In genomic region chr6:42194056-42194455, GRCh38 we compare ENCODE assay signal across 20 cellular contexts. TPM values are rescaled to one million over a fixed set of nuclear protein-coding genes. Genes with fewer than 3 reads are reported as not detected.
"Had no signal": no experiment of that assay in that cellular context is flagged by ENCODE, and none has a peak within 500 bp of the region (broad histone marks: within the 10 kb centered on the region; RNA-seq: fewer than 3 reads in every experiment).

No MANE protein-coding gene starts in this region.

- H3K4me1 ChIP-seq: gastrocnemius medialis, lower lobe of right lung had no signal

- ATAC-seq: activated CD8-positive, alpha-beta T cell treated with anti-CD3 and anti-CD28 coated beads, Interleukin-2, amount 10 ng/mL, durations not matched to agents 7 days and 5 days; gastrocnemius medialis; lower lobe of right lung had no signal

- H3K27ac ChIP-seq: gastrocnemius medialis, lower lobe of right lung, tibial artery had no signal

- H3K27me3 ChIP-seq: gastrocnemius medialis, tibial artery had no signal

- H3K9me3 ChIP-seq: gastrocnemius medialis, lower lobe of right lung, tibial artery had no signal

- H3K4me3 ChIP-seq: gastrocnemius medialis, lower lobe of right lung, tibial artery had no signal

- DNase-seq: activated CD4-positive, alpha-beta T cell treated with anti-CD3 and anti-CD28 coated beads, Interleukin-2, amount 10 ng/mL, durations not matched to agents 7 days and 5 days; activated CD8-positive, alpha-beta T cell treated with anti-CD3 and anti-CD28 coated beads, Interleukin-2, amount 10 ng/mL, durations not matched to agents 7 days and 5 days; activated naive CD4-positive, alpha-beta T cell treated with anti-CD3 and anti-CD28 coated beads, Interleukin-2, amount 50 U/mL, for 16 hours; activated T-cell treated with anti-CD3 and anti-CD28 coated beads, Interleukin-2, amount 50 U/mL, for 24 hours; effector CD4-positive, alpha-beta T cell; gastrocnemius medialis; head of caudate nucleus; lower lobe of right lung; nephron progenitor cell; occipital lobe; stimulated activated CD4-positive, alpha-beta T cell treated with anti-CD3 and anti-CD28 coated beads, Interleukin-2, amount 100 ng/mL, for 24 hours; stimulated activated naive CD4-positive, alpha-beta T cell treated with Interleukin-2 at 50 U/mL for 16 hours; substantia nigra; tibial artery had no signal

- FAIRE-seq: urothelium cell line had no signal

- H3K36me3 ChIP-seq: gastrocnemius medialis, lower lobe of right lung had no signal

RNA-seq across cellular contexts. Expression of gene GUCA1B, which starts 0.7 kb away (rescaled TPM):
- total RNA-seq: occipital lobe had no signal

RNA-seq across cellular contexts. Expression of gene GUCA1A, which starts 20.9 kb away (rescaled TPM):
- total RNA-seq: activated CD4-positive, alpha-beta T cell treated with anti-CD3 and anti-CD28 coated beads, Interleukin-2, amount 10 ng/mL, durations not matched to agents 7 days and 5 days; activated CD8-positive, alpha-beta T cell treated with anti-CD3 and anti-CD28 coated beads, Interleukin-2, amount 10 ng/mL, durations not matched to agents 7 days and 5 days; aorta; esophagus mucosa; gastrocnemius medialis; lower lobe of right lung; myocyte; posterior vena cava had no signal
- polyA plus RNA-seq: aorta, keratinocyte had no signal

RNA-seq across cellular contexts. Expression of gene C6orf132, which starts 51.6 kb away (rescaled TPM):
- total RNA-seq: occipital lobe had no signal
